In genomic region chr12:44235674-44236073, GRCh38 we compare ENCODE assay signal across 24 cellular contexts.
A peak's percentile ranks its signal among the peaks of the same experiment; 100 is the strongest.
DNase-seq lines count a peak whose midpoint lies in the region; ATAC-seq, FAIRE-seq and TF ChIP-seq lines count a peak whose summit lies in the region.
"Had no signal": no experiment of that assay in that cellular context is flagged by ENCODE, and none has a peak within 500 bp of the region (broad histone marks: within the 10 kb centered on the region; RNA-seq: fewer than 3 reads in every experiment).

No MANE protein-coding gene starts in this region.

- H3K4me3 Mint-ChIP-seq in neural progenitor cell, result no peak overlapping the region
- H3K4me3 Mint-ChIP-seq in CD4-positive, alpha-beta memory T cell, result no peak overlapping the region
- H3K4me3 Mint-ChIP-seq: B cell; CD4-positive, alpha-beta T cell; CD8-positive, alpha-beta memory T cell had no signal

- H2AFZ ChIP-seq in IMR-90 (replicated peaks; ENCODE audit: low read length, poor library complexity) (no peak overlapping the region), neural progenitor cell (replicated peaks) (peak overlapping the region; percentile 26)

- H2BK5ac ChIP-seq in IMR-90 (ENCODE audit: low read depth, low read length, poor library complexity, severe bottlenecking), result no peak overlapping the region

- H3K23ac ChIP-seq in IMR-90 (ENCODE audit: low read depth, low read length), result no peak overlapping the region

- no peak for TF ChIP-seq EP300 in A549 (IDR thresholded peaks at IDR 0.05)

- H2BK15ac ChIP-seq in IMR-90 (ENCODE audit: low read depth, low read length), result no peak overlapping the region

- no peak for TF ChIP-seq POLR2A in A549 (IDR thresholded peaks at IDR 0.05; ENCODE audit: low read length)
- no peak for TF ChIP-seq POLR2A in IMR-90 (IDR thresholded peaks at IDR 0.05; ENCODE audit: low read depth, low read length)

- no peak overlapping the region for H3K27ac Mint-ChIP-seq in neural progenitor cell
- peak overlapping the region in 1 of 7 donors; percentile 47 for H3K27ac Mint-ChIP-seq in CD4-positive, alpha-beta memory T cell
- H3K27ac Mint-ChIP-seq: B cell; CD4-positive, alpha-beta T cell; CD8-positive, alpha-beta memory T cell had no signal

- no peak overlapping the region for H3K56ac ChIP-seq in IMR-90 (ENCODE audit: extremely low read depth, insufficient read depth, low read length)

- H3K4me2 ChIP-seq in A549 (no peak overlapping the region), IMR-90 (ENCODE audit: low read depth, low read length) (no peak overlapping the region), neural progenitor cell (no peak overlapping the region)
- H3K4me2 ChIP-seq: BLaER1 treated with 17β-estradiol and CSF1 and Interleukin-3, amounts not matched to agents 10 nM and 100 nM had no signal

- no peaks in the 10 kb centered on the region for H3K9me1 ChIP-seq in IMR-90 (ENCODE audit: insufficient read depth, low read length)

- H3K79me1 ChIP-seq in IMR-90 (ENCODE audit: low read depth in 1 of 2, low read length in 2 of 2), result no peaks in the 10 kb centered on the region

- dilution Hi-C loops in IMR-90 (cut with HindIII; ENCODE audit: low sequenced_read_pairs, unreplicated experiment), result no loop called here

- no peaks in the 10 kb centered on the region for H3K9me3 ChIP-seq in A549
- H3K9me3 ChIP-seq in IMR-90 (ENCODE audit: control insufficient read depth, insufficient read depth, low read length), result no peaks in the 10 kb centered on the region
- H3K9me3 ChIP-seq in neural progenitor cell (ENCODE audit: low read depth), result no peaks in the 10 kb centered on the region
- H3K9me3 ChIP-seq in CD4-positive, alpha-beta memory T cell (ENCODE audit: control insufficient read depth in 1 of 2, low read length in 2 of 2), result no peaks in the 10 kb centered on the region
- H3K9me3 ChIP-seq: BLaER1 treated with 17β-estradiol and CSF1 and Interleukin-3, amounts not matched to agents 10 nM and 100 nM had no signal

- H3K36me3 Mint-ChIP-seq in neural progenitor cell, result no peaks in the 10 kb centered on the region
- H3K36me3 Mint-ChIP-seq in CD4-positive, alpha-beta memory T cell, result peaks cover 1 to 4% of the 10 kb centered on the region in 2 donors

- H3K27ac ChIP-seq in A549, result no peak overlapping the region
- no peak overlapping the region for H3K27ac ChIP-seq in IMR-90 (ENCODE audit: insufficient read depth, low read length)
- H3K27ac ChIP-seq in neural progenitor cell, result no peak overlapping the region
- no peak overlapping the region for H3K27ac ChIP-seq in CD4-positive, alpha-beta memory T cell (ENCODE audit: low read depth, low read length)
- H3K27ac ChIP-seq: BLaER1 treated with 17β-estradiol and CSF1 and Interleukin-3, amounts not matched to agents 10 nM and 100 nM; C4-2B had no signal

- H4K20me1 ChIP-seq in IMR-90 (ENCODE audit: insufficient read depth, low read length) (no peaks in the 10 kb centered on the region), neural progenitor cell (ENCODE audit: low read depth) (no peaks in the 10 kb centered on the region)
- H4K20me1 ChIP-seq: BLaER1 treated with 17β-estradiol and CSF1 and Interleukin-3, amounts not matched to agents 10 nM and 100 nM had no signal

- H3F3A ChIP-seq in neural progenitor cell (ENCODE audit: low read depth), result no peaks in the 10 kb centered on the region

- no peaks in the 10 kb centered on the region for H3K79me2 ChIP-seq in neural progenitor cell (ENCODE audit: low read depth)

- no peaks in the 10 kb centered on the region for H3K9me3 Mint-ChIP-seq in neural progenitor cell
- H3K9me3 Mint-ChIP-seq in CD4-positive, alpha-beta memory T cell, result peaks cover 0 to 3% (median 0%) of the 10 kb centered on the region in 8 donors
- H3K9me3 Mint-ChIP-seq: CD4-positive, alpha-beta T cell; CD8-positive, alpha-beta memory T cell had no signal

- H3K14ac ChIP-seq in IMR-90 (replicated peaks; ENCODE audit: low read depth, low read length), result no peak overlapping the region

- no peak overlapping the region for H4K5ac ChIP-seq in IMR-90 (ENCODE audit: low read depth, low read length)

- no peak overlapping the region for H2AK5ac ChIP-seq in IMR-90 (ENCODE audit: low read depth, low read length)

- CTCF ChIA-PET in A549 (lab: Yijun Ruan, JAX), result no interaction called here
- CTCF ChIA-PET in IMR-90 (lab: Yijun Ruan, JAX), result no interaction called here
- CTCF ChIA-PET in CD4-positive, alpha-beta memory T cell (lab: Charles Lee; ENCODE audit: partially characterized antibody), result no interaction called here

- H3K18ac ChIP-seq in IMR-90 (ENCODE audit: low read depth, low read length), result no peak overlapping the region

- H3K27me3 Mint-ChIP-seq in neural progenitor cell (ENCODE audit: insufficient read depth, low read depth), result no peaks in the 10 kb centered on the region
- H3K27me3 Mint-ChIP-seq in CD4-positive, alpha-beta memory T cell, result no peaks in the 10 kb centered on the region
- H3K27me3 Mint-ChIP-seq: B cell; CD4-positive, alpha-beta T cell; CD8-positive, alpha-beta memory T cell had no signal

- no peak for DNase-seq in A549 (ENCODE audit: low read depth in 1 of 2, low spot score in 1 of 2)
- no peak for DNase-seq in IMR-90
- DNase-seq in neural progenitor cell (ENCODE audit: low spot score), result no peak
- DNase-seq in CD4-positive, alpha-beta memory T cell, result no peak
- DNase-seq: 8988T; AML-193; CD4-positive, alpha-beta T cell; CD8-positive, alpha-beta memory T cell; COR-L47; DMS 273 treated with DMSO at 0.1 percent for 48 hours; DMS153; DMS53; DMS79; DND-41; EL; GDM1 had no signal

- no peak overlapping the region for H2AK9ac ChIP-seq in IMR-90 (replicated peaks; ENCODE audit: low read depth, low read length, poor library complexity)

- H3K9ac ChIP-seq in IMR-90 (ENCODE audit: low read depth, low read length) (no peak overlapping the region), neural progenitor cell (no peak overlapping the region)
- H3K9ac ChIP-seq: BLaER1 treated with 17β-estradiol and CSF1 and Interleukin-3, amounts not matched to agents 10 nM and 100 nM had no signal

- no TSS peak for BruUV-seq in IMR-90 (replicated peaks; lab: Mats Ljungman, UMichigan)

- no peaks in the 10 kb centered on the region for H3K27me3 ChIP-seq in IMR-90 (ENCODE audit: control insufficient read depth, insufficient read depth, low read length)
- no peaks in the 10 kb centered on the region for H3K27me3 ChIP-seq in neural progenitor cell
- no peaks in the 10 kb centered on the region for H3K27me3 ChIP-seq in CD4-positive, alpha-beta memory T cell (ENCODE audit: insufficient read depth, low read length)
- H3K27me3 ChIP-seq: BLaER1 treated with 17β-estradiol and CSF1 and Interleukin-3, amounts not matched to agents 10 nM and 100 nM had no signal

- TF ChIP-seq CTCF in A549 (IDR thresholded peaks at IDR 0.05), result no peak
- TF ChIP-seq CTCF in IMR-90 (conservative IDR thresholded peaks at IDR 0.05; ENCODE audit: low read depth, low read length), result no peak
- TF ChIP-seq CTCF in neural progenitor cell (IDR thresholded peaks at IDR 0.05), result no peak

- no peak overlapping the region for H2BK20ac ChIP-seq in IMR-90 (ENCODE audit: low read depth, low read length)

- no peaks in the 10 kb centered on the region for H3K4me1 ChIP-seq in A549
- no peaks in the 10 kb centered on the region for H3K4me1 ChIP-seq in IMR-90 (ENCODE audit: control insufficient read depth, insufficient read depth, low read length)
- H3K4me1 ChIP-seq in neural progenitor cell, result no peaks in the 10 kb centered on the region
- no peaks in the 10 kb centered on the region for H3K4me1 ChIP-seq in CD4-positive, alpha-beta memory T cell (ENCODE audit: insufficient read depth, low read length)
- H3K4me1 ChIP-seq: BLaER1 treated with 17β-estradiol and CSF1 and Interleukin-3, amounts not matched to agents 10 nM and 100 nM had no signal

- POLR2A ChIA-PET in A549 (lab: Yijun Ruan, JAX) (no interaction called here), IMR-90 (lab: Charles Lee; ENCODE audit: unreplicated experiment) (no interaction called here)
- POLR2A ChIA-PET in CD4-positive, alpha-beta memory T cell (lab: Charles Lee; ENCODE audit: partially characterized antibody), result no interaction called here

- ATAC-seq in A549 (no peak), IMR-90 (ENCODE audit: low read depth) (no peak), HG03457 (IDR thresholded peaks at IDR 0.05; ENCODE audit: unreplicated experiment) (no peak)
- ATAC-seq: GM12878 had no signal

- TF ChIP-seq RAD21 in A549 (conservative IDR thresholded peaks at IDR 0.05 in 1 of 2, IDR thresholded peaks at IDR 0.05 in 1 of 2), result no peak
- no peak for TF ChIP-seq RAD21 in IMR-90 (IDR thresholded peaks at IDR 0.05; ENCODE audit: low read length)

- intact Hi-C loops in IMR-90 (cut with micrococcal nuclease), result no loop called here
- intact Hi-C loops in CD4-positive, alpha-beta memory T cell (cut with micrococcal nuclease), result no loop called here

- FAIRE-seq in A549 (lab: Jason Lieb, UNC), result no peak
- FAIRE-seq: A204.1, GM12878, GM12892, GM18507 had no signal

- no peak overlapping the region for H4K8ac ChIP-seq in IMR-90 (ENCODE audit: low read depth in 2 of 2, low read length in 2 of 2)

- no peak overlapping the region for H2BK120ac ChIP-seq in IMR-90 (ENCODE audit: low read depth, low read length)

- H4K91ac ChIP-seq in IMR-90 (ENCODE audit: insufficient read depth, low read depth, low read length), result no peak overlapping the region

- no peaks in the 10 kb centered on the region for H3K4me1 Mint-ChIP-seq in neural progenitor cell
- no peaks in the 10 kb centered on the region for H3K4me1 Mint-ChIP-seq in CD4-positive, alpha-beta memory T cell
- H3K4me1 Mint-ChIP-seq: B cell; CD8-positive, alpha-beta memory T cell had no signal

- H3K36me3 ChIP-seq in IMR-90 (ENCODE audit: control insufficient read depth, insufficient read depth, low read length) (no peaks in the 10 kb centered on the region), neural progenitor cell (no peaks in the 10 kb centered on the region)
- no peaks in the 10 kb centered on the region for H3K36me3 ChIP-seq in CD4-positive, alpha-beta memory T cell (ENCODE audit: insufficient read depth, low read length)
- H3K36me3 ChIP-seq: BLaER1 treated with 17β-estradiol and CSF1 and Interleukin-3, amounts not matched to agents 10 nM and 100 nM had no signal

- WGBS in A549 (ENCODE audit: missing lambda C conversion rate), result 48% methylated on average over 1 of the region's 1 CpG
- no CpG with 5 or more reads among the region's 1 CpG for WGBS in IMR-90 (ENCODE audit: extremely low coverage in 2 of 2, insufficient read length in 1 of 2), 2 experiments

- in situ Hi-C loops in IMR-90 (cut with MboI; ENCODE audit: low sequenced_read_pairs), result no loop called here

- H3K4me3 ChIP-seq in A549, result no peak overlapping the region
- no peak overlapping the region for H3K4me3 ChIP-seq in IMR-90 (ENCODE audit: insufficient read depth, low read depth, low read length)
- no peak overlapping the region for H3K4me3 ChIP-seq in neural progenitor cell
- H3K4me3 ChIP-seq in CD4-positive, alpha-beta memory T cell (ENCODE audit: low read length in 2 of 2), result no peak overlapping the region
- H3K4me3 ChIP-seq: BLaER1 treated with 17β-estradiol and CSF1 and Interleukin-3, amounts not matched to agents 10 nM and 100 nM; GM12878 had no signal

- no peak overlapping the region for H3K4ac ChIP-seq in IMR-90 (ENCODE audit: low read depth, low read length)

TF ChIP-seq in A549, 52 proteins besides CTCF, POLR2A, EP300 and RAD21 (continues in another document):
- no peak for TF ChIP-seq ZFP36 (IDR thresholded peaks at IDR 0.05; ENCODE audit: borderline replicate concordance, partially characterized antibody)

TF ChIP-seq in IMR-90, 13 proteins besides CTCF, POLR2A, EP300 and RAD21:
- TF ChIP-seq MAFK (IDR thresholded peaks at IDR 0.05; ENCODE audit: low read depth, low read length) (peak; percentile 39), RCOR1 (IDR thresholded peaks at IDR 0.05; ENCODE audit: insufficient replicate concordance, low read length) (no peak)
